In genomic region chr7:85014936-85015335, GRCh38 we compare ENCODE assay signal across 19 cellular contexts.
DNase-seq lines count a peak whose midpoint lies in the region; ATAC-seq and TF ChIP-seq lines count a peak whose summit lies in the region.
"Had no signal": no experiment of that assay in that cellular context is flagged by ENCODE, and none has a peak within 500 bp of the region (broad histone marks: within the 10 kb centered on the region; RNA-seq: fewer than 3 reads in every experiment).

No MANE protein-coding gene starts in this region.

- no peak for TF ChIP-seq EP300 in SK-N-SH (IDR thresholded peaks at IDR 0.05; ENCODE audit: borderline replicate concordance in 1 of 2, low read depth in 1 of 2, low read length in 1 of 2)

- 0 out of 2 replicates have a peak, but pooled peaks have one; percentile 15 for TF ChIP-seq CTCF in SK-N-SH (IDR thresholded peaks at IDR 0.05)

- H2BK5ac ChIP-seq in mesenchymal stem cell (ENCODE audit: low read depth, low read length, poor library complexity, severe bottlenecking): no peak overlapping the region

- no peak overlapping the region for H4K91ac ChIP-seq in mesenchymal stem cell (ENCODE audit: low read length)

- H3F3A ChIP-seq in SK-N-SH (replicated peaks; ENCODE audit: insufficient read depth): no peaks in the 10 kb centered on the region

- H2BK15ac ChIP-seq in mesenchymal stem cell (ENCODE audit: low read depth, poor library complexity, severe bottlenecking): no peak overlapping the region

- WGBS in SK-N-SH (ENCODE audit: low lambda C conversion rate): 94% methylated on average over 5 of the region's 5 CpGs
- 94% methylated on average over 5 of the region's 5 CpGs for WGBS in mesenchymal stem cell

- ATAC-seq in HG03469 (IDR thresholded peaks at IDR 0.05; ENCODE audit: unreplicated experiment) (no peak), GM21619 (IDR thresholded peaks at IDR 0.05; ENCODE audit: unreplicated experiment) (no peak)
- ATAC-seq: heart right ventricle; stimulated activated memory B cell treated with anti-CD40 and anti-IgM and Interleukin-4, amounts not matched to agents 10 μg/mL and 1 μg/mL and 100 μg/mL, for 72 hours had no signal

- no peaks in the 10 kb centered on the region for H3K79me1 ChIP-seq in mesenchymal stem cell (replicated peaks; ENCODE audit: low read length, poor library complexity, severe bottlenecking)

- H3K4me1 ChIP-seq in SK-N-SH (ENCODE audit: control insufficient read depth in 1 of 2, insufficient read depth in 2 of 2, low read depth in 1 of 2, low read length in 1 of 2) (no peaks in the 10 kb centered on the region; a peak in 2 of 4 replicates), mesenchymal stem cell (ENCODE audit: control insufficient read depth, insufficient read depth, low read depth, low read length) (no peaks in the 10 kb centered on the region)
- H3K4me1 ChIP-seq: heart right ventricle, thyroid gland had no signal

- H3K9me2 ChIP-seq in SK-N-SH: no peaks in the 10 kb centered on the region

- TF ChIP-seq RAD21 in SK-N-SH (IDR thresholded peaks at IDR 0.05; ENCODE audit: low read length): no peak

- H2BK120ac ChIP-seq in mesenchymal stem cell (ENCODE audit: low read depth, low read length): no peak overlapping the region

- no peak overlapping the region for H2AK5ac ChIP-seq in mesenchymal stem cell (ENCODE audit: low read length, severe bottlenecking)

- DNase-seq in DMS 273 (lab: John Stamatoyannopoulos, UW; ENCODE audit: unreplicated experiment) (peak; percentile 29), DMS 273 treated with DMSO at 0.1 percent for 48 hours (lab: John Stamatoyannopoulos, UW) (no peak), Kasumi-1 (lab: John Stamatoyannopoulos, UW) (peak; percentile 11 to 13), SK-N-SH (no peak), mesenchymal stem cell (no peak), ureter (ENCODE audit: low spot score) (no peak)
- DNase-seq: activated CD4-positive, alpha-beta memory T cell treated with anti-CD3 and anti-CD28 coated beads for 36 hours; activated T-cell treated with anti-CD3 and anti-CD28 coated beads, Interleukin-2, amount 50 U/mL, for 24 hours; DND-41; heart right ventricle; naive B cell; NCI-H2029 treated with DMSO at 0.1 percent for 48 hours; thyroid gland had no signal

- H3K4me3 ChIP-seq in SK-N-SH (ENCODE audit: low read depth in 2 of 2, low read length in 1 of 2) (no peak overlapping the region), mesenchymal stem cell (ENCODE audit: insufficient read depth in 1 of 2, low read depth in 1 of 2, low read length in 2 of 2) (no peak overlapping the region)
- H3K4me3 ChIP-seq: heart right ventricle, lung, thyroid gland had no signal

- no peak overlapping the region for H3K14ac ChIP-seq in mesenchymal stem cell (ENCODE audit: low read length in 2 of 2)

- no peak overlapping the region for H2AFZ ChIP-seq in SK-N-SH (ENCODE audit: low read depth)
- no peak overlapping the region for H2AFZ ChIP-seq in mesenchymal stem cell (ENCODE audit: low read depth, low read length)

- H3K9ac ChIP-seq in SK-N-SH (no peak overlapping the region), mesenchymal stem cell (ENCODE audit: low read length) (no peak overlapping the region)

- H3K23ac ChIP-seq in mesenchymal stem cell (ENCODE audit: low read length in 2 of 2): no peak overlapping the region

- no peaks in the 10 kb centered on the region for H3K79me2 ChIP-seq in SK-N-SH (ENCODE audit: insufficient read depth)

- POLR2A ChIA-PET in SK-N-SH (lab: Yijun Ruan, JAX): no interaction called here

- H3K27me3 ChIP-seq in SK-N-SH (ENCODE audit: insufficient read depth): no peaks in the 10 kb centered on the region
- H3K27me3 ChIP-seq in mesenchymal stem cell (ENCODE audit: control insufficient read depth in 1 of 2, insufficient read depth in 1 of 2, low read length in 2 of 2): no peaks in the 10 kb centered on the region
- H3K27me3 ChIP-seq: heart right ventricle, thyroid gland had no signal

- H3K4me2 ChIP-seq in SK-N-SH (no peak overlapping the region), mesenchymal stem cell (ENCODE audit: low read length, poor library complexity, severe bottlenecking) (peak overlapping the region; percentile 3)

- H3K36me3 ChIP-seq in SK-N-SH (replicated peaks in 1 of 2; ENCODE audit: control insufficient read depth in 1 of 2, insufficient read depth in 2 of 2, low read length in 1 of 2): peaks cover 0 to 39% of the 10 kb centered on the region in 2 experiments
- no peaks in the 10 kb centered on the region for H3K36me3 ChIP-seq in mesenchymal stem cell (ENCODE audit: control insufficient read depth in 1 of 2, insufficient read depth in 2 of 2, low read depth in 1 of 2, low read length in 2 of 2)
- H3K36me3 ChIP-seq: heart right ventricle, thyroid gland had no signal

- H3K4ac ChIP-seq in mesenchymal stem cell (ENCODE audit: low read depth in 1 of 2, low read length in 2 of 2): no peak overlapping the region

- no peak overlapping the region for H4K8ac ChIP-seq in mesenchymal stem cell (ENCODE audit: low read length)

- peak overlapping the region in 1 of 2 experiments; percentile 48 for H3K18ac ChIP-seq in mesenchymal stem cell (ENCODE audit: low read depth in 1 of 2, low read length in 2 of 2)

- H3K9me3 ChIP-seq in SK-N-SH: no peaks in the 10 kb centered on the region
- no peaks in the 10 kb centered on the region for H3K9me3 ChIP-seq in mesenchymal stem cell (ENCODE audit: control insufficient read depth, low read length)
- H3K9me3 ChIP-seq: heart right ventricle, thyroid gland had no signal

- H3K27ac ChIP-seq in SK-N-SH (ENCODE audit: low read depth in 2 of 2, low read length in 1 of 2): no peak overlapping the region
- H3K27ac ChIP-seq in mesenchymal stem cell (ENCODE audit: low read length, poor library complexity, severe bottlenecking): no peak overlapping the region
- H3K27ac ChIP-seq: 22Rv1, heart right ventricle, RWPE1, thyroid gland had no signal

- H4K20me1 ChIP-seq in SK-N-SH (ENCODE audit: insufficient read depth): no peaks in the 10 kb centered on the region

- CTCF ChIA-PET in SK-N-SH (lab: Yijun Ruan, JAX): interaction anchor here (0.6 to 2.8 kb wide), 6 partner anchors 9 to 1079 kb away, joined by 3 to 14 read pairs (median 6); no protein-coding TSS in a partner anchor

- no peak overlapping the region for H2BK12ac ChIP-seq in mesenchymal stem cell (ENCODE audit: low read length in 2 of 2)

TF ChIP-seq in SK-N-SH, 30 proteins besides CTCF, POLR2A, EP300 and RAD21:
- no peak for TF ChIP-seq RCOR1 (IDR thresholded peaks at IDR 0.05; ENCODE audit: low read length)
- TF ChIP-seq YY1 (IDR thresholded peaks at IDR 0.05; ENCODE audit: low read depth): no peak
- TF ChIP-seq NFIC (IDR thresholded peaks at IDR 0.05; ENCODE audit: borderline replicate concordance): no peak
- TF ChIP-seq TAF1 (IDR thresholded peaks at IDR 0.05; ENCODE audit: borderline replicate concordance, low read depth, low read length): no peak
- no peak for TF ChIP-seq SMC3 (IDR thresholded peaks at IDR 0.05; ENCODE audit: low read depth, low read length)
- TF ChIP-seq USF2 (IDR thresholded peaks at IDR 0.05; ENCODE audit: borderline replicate concordance, low read depth, low read length): no peak
- no peak for TF ChIP-seq SIN3A (IDR thresholded peaks at IDR 0.05; ENCODE audit: borderline replicate concordance, low read depth, low read length)
- TF ChIP-seq PBX3 (IDR thresholded peaks at IDR 0.05): no peak
- TF ChIP-seq TCF12 (IDR thresholded peaks at IDR 0.05): no peak
- TF ChIP-seq, protein P1, sequence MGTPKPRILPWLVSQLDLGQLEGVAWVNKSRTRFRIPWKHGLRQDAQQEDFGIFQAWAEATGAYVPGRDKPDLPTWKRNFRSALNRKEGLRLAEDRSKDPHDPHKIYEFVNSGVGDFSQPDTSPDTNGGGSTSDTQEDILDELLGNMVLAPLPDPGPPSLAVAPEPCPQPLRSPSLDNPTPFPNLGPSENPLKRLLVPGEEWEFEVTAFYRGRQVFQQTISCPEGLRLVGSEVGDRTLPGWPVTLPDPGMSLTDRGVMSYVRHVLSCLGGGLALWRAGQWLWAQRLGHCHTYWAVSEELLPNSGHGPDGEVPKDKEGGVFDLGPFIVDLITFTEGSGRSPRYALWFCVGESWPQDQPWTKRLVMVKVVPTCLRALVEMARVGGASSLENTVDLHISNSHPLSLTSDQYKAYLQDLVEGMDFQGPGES (IDR thresholded peaks at IDR 0.05; ENCODE audit: low read depth, low read length): no peak
- TF ChIP-seq CHD2 (IDR thresholded peaks at IDR 0.05; ENCODE audit: low read length, partially characterized antibody): no peak
- no peak for TF ChIP-seq FOSL2 (IDR thresholded peaks at IDR 0.05; ENCODE audit: borderline replicate concordance, low read depth)
- no peak for TF ChIP-seq RXRA (IDR thresholded peaks at IDR 0.05; ENCODE audit: borderline replicate concordance, low read depth)

Comparison
In these comparisons a context has a peak if more than half of its experiments do, and no peak if none do; other contexts are left out.
1. DNase-seq: peak in DMS 273 (single experiment) and Kasumi-1 (2 of 2); none in DMS 273 treated with DMSO at 0.1 percent for 48 hours (single experiment), SK-N-SH (single experiment), mesenchymal stem cell (single experiment) and ureter (single experiment).